ENCODE assay signal across 19 cellular contexts in genomic region chr17:20825539-20825938, GRCh38.
DNase-seq lines count a peak whose midpoint lies in the region; TF ChIP-seq lines count a peak whose summit lies in the region.
"Had no signal": no experiment of that assay in that cellular context is flagged by ENCODE, and none has a peak within 500 bp of the region (broad histone marks: within the 10 kb centered on the region; RNA-seq: fewer than 3 reads in every experiment).

No MANE protein-coding gene starts in this region.

- no peak for TF ChIP-seq POLR2A in NB4 (IDR thresholded peaks at IDR 0.05; ENCODE audit: extremely low read depth, insufficient read length)

- peak overlapping the region; percentile 41 for H3K27ac ChIP-seq in HL-60 (replicated peaks)
- H3K27ac ChIP-seq: PC-9, SJCRH30 had no signal

- peaks cover 24% of the 10 kb centered on the region for H3K4me1 Mint-ChIP-seq in mesothelial cell of epicardium

- peak overlapping the region; percentile 67 for H3K27ac Mint-ChIP-seq in mesothelial cell of epicardium
- H3K27ac Mint-ChIP-seq: CD8-positive, alpha-beta T cell had no signal

- H3K4me3 ChIP-seq in HL-60 (replicated peaks; ENCODE audit: insufficient read depth, low read length) (no peak overlapping the region), NB4 (ENCODE audit: low read depth, low read length) (no peak overlapping the region)
- H3K4me3 ChIP-seq: K562, PC-9, SJCRH30 had no signal

- DNase-seq in HL-60 (ENCODE audit: low read depth in 1 of 2, low spot score in 1 of 2): peak in 1 of 2 experiments; percentile 14
- DNase-seq in NB4 (ENCODE audit: low read depth): peak; percentile 66
- peak; percentile 40 for DNase-seq in SKM-1 (lab: John Stamatoyannopoulos, UW; ENCODE audit: unreplicated experiment)
- DNase-seq in mesothelial cell of epicardium (ENCODE audit: low spot score in 2 of 2, unreplicated experiment in 2 of 2): no peak
- no peak for DNase-seq in NCI-H1105 treated with DMSO at 0.1 percent for 48 hours (lab: John Stamatoyannopoulos, UW)
- no peak for DNase-seq in hypothalamus (lab: John Stamatoyannopoulos, UW)
- DNase-seq in HCEC 1CT: no peak
- no peak for DNase-seq in NCI-H446 (lab: John Stamatoyannopoulos, UW)
- DNase-seq: C1 segment of cervical spinal cord; CD8-positive, alpha-beta T cell; DMS 273 treated with DMSO at 0.1 percent for 48 hours; DMS79 treated with DMSO at 0.1 percent for 48 hours; NCI-H1092 treated with DMSO at 0.1 percent for 48 hours; NCI-H1436 treated with DMSO at 0.1 percent for 48 hours; NCI-H187 treated with DMSO at 0.1 percent for 48 hours; NCI-H526 treated with DMSO at 0.1 percent for 48 hours; PC-9; SJCRH30 had no signal

- H3K4me3 Mint-ChIP-seq in mesothelial cell of epicardium: no peak overlapping the region
- H3K4me3 Mint-ChIP-seq: CD8-positive, alpha-beta T cell had no signal

- H3K27me3 Mint-ChIP-seq in mesothelial cell of epicardium (ENCODE audit: low read depth): no peaks in the 10 kb centered on the region

- no peak for TF ChIP-seq CTCF in HL-60 (IDR thresholded peaks at IDR 0.05; ENCODE audit: insufficient read depth, low read length)
- TF ChIP-seq CTCF in NB4 (IDR thresholded peaks at IDR 0.05; ENCODE audit: low read depth, low read length): no peak
- TF ChIP-seq CTCF in mesothelial cell of epicardium (IDR thresholded peaks at IDR 0.05; ENCODE audit: unreplicated experiment): no peak

- H3K36me3 Mint-ChIP-seq in mesothelial cell of epicardium: no peaks in the 10 kb centered on the region
- H3K36me3 Mint-ChIP-seq: CD8-positive, alpha-beta T cell had no signal

- no peaks in the 10 kb centered on the region for H3K27me3 ChIP-seq in HL-60 (ENCODE audit: insufficient read depth, poor library complexity, severe bottlenecking)
- H3K27me3 ChIP-seq: SJCRH30 had no signal

- peaks cover 4% of the 10 kb centered on the region for H3K9me3 Mint-ChIP-seq in mesothelial cell of epicardium

Comparison
In these comparisons a context has a peak if more than half of its experiments do, and no peak if none do; other contexts are left out.
1. DNase-seq: peak in NB4 (single experiment) and SKM-1 (single experiment); none in mesothelial cell of epicardium (0 of 2), NCI-H1105 treated with DMSO at 0.1 percent for 48 hours (single experiment), hypothalamus (0 of 51), HCEC 1CT (single experiment) and NCI-H446 (0 of 2).